In the genomic region with DNA sequence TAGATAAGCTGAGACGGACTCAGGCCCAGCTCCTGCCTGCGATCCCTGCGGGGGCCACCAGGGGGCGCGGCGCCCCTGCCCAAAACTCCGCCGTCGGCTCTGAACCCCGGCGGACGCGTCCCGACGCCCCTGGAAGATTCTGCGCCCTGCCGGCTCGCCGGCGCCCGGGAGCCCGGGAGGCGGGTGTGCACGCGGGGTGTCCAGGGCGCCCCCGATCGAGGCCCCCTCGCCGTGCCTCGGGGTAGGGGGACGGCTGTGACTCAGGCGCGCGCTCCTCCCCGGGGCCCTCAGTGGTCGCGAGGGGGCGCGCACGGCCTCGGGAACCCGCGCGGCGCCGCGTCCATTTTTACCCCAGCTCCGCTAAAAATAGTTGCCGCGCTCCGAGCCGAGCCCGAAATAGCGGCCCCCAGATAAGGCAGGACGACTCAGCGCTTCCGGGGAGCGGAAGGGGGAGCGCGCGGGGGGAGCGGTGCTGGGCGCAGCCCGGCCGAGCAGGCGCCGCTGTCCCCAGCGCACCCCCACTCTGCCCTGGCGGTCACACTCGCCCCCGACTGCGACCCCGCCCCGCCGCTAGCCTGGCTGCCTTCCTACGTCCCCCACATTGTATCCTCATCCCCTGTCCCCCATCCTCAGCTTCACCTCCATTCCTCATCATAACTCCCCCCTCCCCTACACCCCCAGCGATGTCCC, we compare ENCODE assay signal across 1 cellular context.
TF ChIP-seq lines count a peak whose summit lies in the region.

No MANE protein-coding gene starts in this region.

TF ChIP-seq in K562, 482 proteins besides CTCF, POLR2A, EP300 and RAD21 (continued from another document and continues in another):
- TF ChIP-seq, protein P1, sequence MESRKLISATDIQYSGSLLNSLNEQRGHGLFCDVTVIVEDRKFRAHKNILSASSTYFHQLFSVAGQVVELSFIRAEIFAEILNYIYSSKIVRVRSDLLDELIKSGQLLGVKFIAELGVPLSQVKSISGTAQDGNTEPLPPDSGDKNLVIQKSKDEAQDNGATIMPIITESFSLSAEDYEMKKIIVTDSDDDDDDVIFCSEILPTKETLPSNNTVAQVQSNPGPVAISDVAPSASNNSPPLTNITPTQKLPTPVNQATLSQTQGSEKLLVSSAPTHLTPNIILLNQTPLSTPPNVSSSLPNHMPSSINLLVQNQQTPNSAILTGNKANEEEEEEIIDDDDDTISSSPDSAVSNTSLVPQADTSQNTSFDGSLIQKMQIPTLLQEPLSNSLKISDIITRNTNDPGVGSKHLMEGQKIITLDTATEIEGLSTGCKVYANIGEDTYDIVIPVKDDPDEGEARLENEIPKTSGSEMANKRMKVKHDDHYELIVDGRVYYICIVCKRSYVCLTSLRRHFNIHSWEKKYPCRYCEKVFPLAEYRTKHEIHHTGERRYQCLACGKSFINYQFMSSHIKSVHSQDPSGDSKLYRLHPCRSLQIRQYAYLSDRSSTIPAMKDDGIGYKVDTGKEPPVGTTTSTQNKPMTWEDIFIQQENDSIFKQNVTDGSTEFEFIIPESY (CRISPR knock-in tag; IDR thresholded peaks at IDR 0.05), result no peak
- no peak for TF ChIP-seq LCOR (CRISPR knock-in tag; IDR thresholded peaks at IDR 0.05)
- peak; percentile 56 for TF ChIP-seq MYC (IDR thresholded peaks at IDR 0.05; ENCODE audit: low read depth, low read length)
- TF ChIP-seq MYC (CRISPR knock-in tag; IDR thresholded peaks at IDR 0.05; ENCODE audit: borderline replicate concordance, low read depth), result no peak
- TF ChIP-seq ZFP30 (CRISPR knock-in tag; IDR thresholded peaks at IDR 0.05; ENCODE audit: borderline replicate concordance), result no peak
- TF ChIP-seq, protein P2, sequence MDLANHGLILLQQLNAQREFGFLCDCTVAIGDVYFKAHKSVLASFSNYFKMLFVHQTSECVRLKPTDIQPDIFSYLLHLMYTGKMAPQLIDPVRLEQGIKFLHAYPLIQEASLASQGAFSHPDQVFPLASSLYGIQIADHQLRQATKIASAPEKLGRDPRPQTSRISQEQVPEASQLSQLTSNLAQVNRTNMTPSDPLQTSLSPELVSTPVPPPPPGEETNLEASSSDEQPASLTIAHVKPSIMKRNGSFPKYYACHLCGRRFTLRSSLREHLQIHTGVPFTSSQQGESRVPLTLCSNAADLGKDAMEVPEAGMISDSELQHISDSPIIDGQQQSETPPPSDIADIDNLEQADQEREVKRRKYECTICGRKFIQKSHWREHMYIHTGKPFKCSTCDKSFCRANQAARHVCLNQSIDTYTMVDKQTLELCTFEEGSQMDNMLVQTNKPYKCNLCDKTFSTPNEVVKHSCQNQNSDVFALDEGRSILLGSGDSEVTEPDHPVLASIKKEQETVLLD (IDR thresholded peaks at IDR 0.05), result no peak
- no peak for TF ChIP-seq NCOA4 (IDR thresholded peaks at IDR 0.05; ENCODE audit: partially characterized antibody)
- TF ChIP-seq ZZZ3 (IDR thresholded peaks at IDR 0.05), result no peak
- TF ChIP-seq, protein P3, sequence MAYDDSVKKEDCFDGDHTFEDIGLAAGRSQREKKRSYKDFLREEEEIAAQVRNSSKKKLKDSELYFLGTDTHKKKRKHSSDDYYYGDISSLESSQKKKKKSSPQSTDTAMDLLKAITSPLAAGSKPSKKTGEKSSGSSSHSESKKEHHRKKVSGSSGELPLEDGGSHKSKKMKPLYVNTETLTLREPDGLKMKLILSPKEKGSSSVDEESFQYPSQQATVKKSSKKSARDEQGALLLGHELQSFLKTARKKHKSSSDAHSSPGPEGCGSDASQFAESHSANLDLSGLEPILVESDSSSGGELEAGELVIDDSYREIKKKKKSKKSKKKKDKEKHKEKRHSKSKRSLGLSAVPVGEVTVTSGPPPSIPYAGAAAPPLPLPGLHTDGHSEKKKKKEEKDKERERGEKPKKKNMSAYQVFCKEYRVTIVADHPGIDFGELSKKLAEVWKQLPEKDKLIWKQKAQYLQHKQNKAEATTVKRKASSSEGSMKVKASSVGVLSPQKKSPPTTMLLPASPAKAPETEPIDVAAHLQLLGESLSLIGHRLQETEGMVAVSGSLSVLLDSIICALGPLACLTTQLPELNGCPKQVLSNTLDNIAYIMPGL (CRISPR knock-in tag; IDR thresholded peaks at IDR 0.05), result peak; percentile 97
- TF ChIP-seq PRMT5 (CRISPR knock-in tag; IDR thresholded peaks at IDR 0.05), result no peak
- TF ChIP-seq NFATC3 (IDR thresholded peaks at IDR 0.05), result no peak
- TF ChIP-seq ARID1B (IDR thresholded peaks at IDR 0.05), result peak; percentile 66
- TF ChIP-seq NR2C2 (CRISPR knock-in tag; IDR thresholded peaks at IDR 0.05), result peak; percentile 25; the same call in 1 of the 2 replicates
- peak; percentile 73 for TF ChIP-seq NR2C2 (tag; IDR thresholded peaks at IDR 0.05)
- TF ChIP-seq ADNP (tag; IDR thresholded peaks at IDR 0.05), result peak; percentile 6; the same call in 1 of the 2 replicates
- peak; percentile 100 for TF ChIP-seq MEF2A (IDR thresholded peaks at IDR 0.05; ENCODE audit: control insufficient read depth, low read depth, low read length)
- no peak for TF ChIP-seq ZNF311 (CRISPR knock-in tag; IDR thresholded peaks at IDR 0.05)
- TF ChIP-seq, protein P4, sequence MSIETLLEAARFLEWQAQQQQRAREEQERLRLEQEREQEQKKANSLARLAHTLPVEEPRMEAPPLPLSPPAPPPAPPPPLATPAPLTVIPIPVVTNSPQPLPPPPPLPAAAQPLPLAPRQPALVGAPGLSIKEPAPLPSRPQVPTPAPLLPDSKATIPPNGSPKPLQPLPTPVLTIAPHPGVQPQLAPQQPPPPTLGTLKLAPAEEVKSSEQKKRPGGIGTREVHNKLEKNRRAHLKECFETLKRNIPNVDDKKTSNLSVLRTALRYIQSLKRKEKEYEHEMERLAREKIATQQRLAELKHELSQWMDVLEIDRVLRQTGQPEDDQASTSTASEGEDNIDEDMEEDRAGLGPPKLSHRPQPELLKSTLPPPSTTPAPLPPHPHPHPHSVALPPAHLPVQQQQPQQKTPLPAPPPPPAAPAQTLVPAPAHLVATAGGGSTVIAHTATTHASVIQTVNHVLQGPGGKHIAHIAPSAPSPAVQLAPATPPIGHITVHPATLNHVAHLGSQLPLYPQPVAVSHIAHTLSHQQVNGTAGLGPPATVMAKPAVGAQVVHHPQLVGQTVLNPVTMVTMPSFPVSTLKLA (conservative IDR thresholded peaks at IDR 0.05), result peak; percentile 38 to 61; a peak in 2 of 4 replicates
- TF ChIP-seq ZNF143 (CRISPR knock-in tag; IDR thresholded peaks at IDR 0.05), result no peak
- no peak for TF ChIP-seq NFIX (CRISPR knock-in tag; IDR thresholded peaks at IDR 0.05; ENCODE audit: low read depth)
- no peak for TF ChIP-seq ZNF561 (CRISPR knock-in tag; conservative IDR thresholded peaks at IDR 0.05)
- peak; percentile 82 for TF ChIP-seq MYNN (IDR thresholded peaks at IDR 0.05)
- TF ChIP-seq MYNN (CRISPR knock-in tag; IDR thresholded peaks at IDR 0.05), result no peak
- TF ChIP-seq NRF1 (conservative IDR thresholded peaks at IDR 0.05 in 1 of 2, IDR thresholded peaks at IDR 0.05 in 1 of 2), result peak; percentile 83 to 85
- no peak for TF ChIP-seq ZNF347 (CRISPR knock-in tag; IDR thresholded peaks at IDR 0.05; ENCODE audit: low read depth)
- TF ChIP-seq, protein P5, sequence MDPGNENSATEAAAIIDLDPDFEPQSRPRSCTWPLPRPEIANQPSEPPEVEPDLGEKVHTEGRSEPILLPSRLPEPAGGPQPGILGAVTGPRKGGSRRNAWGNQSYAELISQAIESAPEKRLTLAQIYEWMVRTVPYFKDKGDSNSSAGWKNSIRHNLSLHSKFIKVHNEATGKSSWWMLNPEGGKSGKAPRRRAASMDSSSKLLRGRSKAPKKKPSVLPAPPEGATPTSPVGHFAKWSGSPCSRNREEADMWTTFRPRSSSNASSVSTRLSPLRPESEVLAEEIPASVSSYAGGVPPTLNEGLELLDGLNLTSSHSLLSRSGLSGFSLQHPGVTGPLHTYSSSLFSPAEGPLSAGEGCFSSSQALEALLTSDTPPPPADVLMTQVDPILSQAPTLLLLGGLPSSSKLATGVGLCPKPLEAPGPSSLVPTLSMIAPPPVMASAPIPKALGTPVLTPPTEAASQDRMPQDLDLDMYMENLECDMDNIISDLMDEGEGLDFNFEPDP (CRISPR knock-in tag; IDR thresholded peaks at IDR 0.05), result no peak
- no peak for TF ChIP-seq PHTF2 (CRISPR knock-in tag; IDR thresholded peaks at IDR 0.05)
- TF ChIP-seq HMGN3 (IDR thresholded peaks at IDR 0.05; ENCODE audit: borderline replicate concordance, extremely low read depth, insufficient read length, low read depth, low read length), result peak; percentile 100
- TF ChIP-seq CBX5 (IDR thresholded peaks at IDR 0.05; ENCODE audit: borderline replicate concordance, low read depth), result peak; percentile 41; the same call in 1 of the 2 replicates
- no peak for TF ChIP-seq CHD2 (IDR thresholded peaks at IDR 0.05; ENCODE audit: low read depth, low read length)
- no peak for TF ChIP-seq ATF1 (CRISPR knock-in tag; IDR thresholded peaks at IDR 0.05)
- TF ChIP-seq ATF1 (tag; IDR thresholded peaks at IDR 0.05), result peak; percentile 86
- TF ChIP-seq RB1 (IDR thresholded peaks at IDR 0.05; ENCODE audit: low read depth), result peak; percentile 97
- peak; percentile 74 for TF ChIP-seq SOX6 (IDR thresholded peaks at IDR 0.05)
- peak; percentile 26 for TF ChIP-seq DACH1 (IDR thresholded peaks at IDR 0.05; ENCODE audit: partially characterized antibody)
- no peak for TF ChIP-seq MCM5 (IDR thresholded peaks at IDR 0.05; ENCODE audit: low read depth)
- peak; percentile 86 to 90 for TF ChIP-seq NONO (IDR thresholded peaks at IDR 0.05; ENCODE audit: low read depth in 2 of 2, low read length in 1 of 2)
- TF ChIP-seq STAG1 (CRISPR knock-in tag; IDR thresholded peaks at IDR 0.05; ENCODE audit: borderline replicate concordance), result peak; percentile 42; the same call in 1 of the 2 replicates
- peak; percentile 80 for TF ChIP-seq ZNF584 (CRISPR knock-in tag; IDR thresholded peaks at IDR 0.05; ENCODE audit: low read depth)
- no peak for TF ChIP-seq ZSCAN29 (IDR thresholded peaks at IDR 0.05)
- no peak for TF ChIP-seq ZNF146 (CRISPR knock-in tag; IDR thresholded peaks at IDR 0.05; ENCODE audit: unreplicated experiment)
- peak; percentile 99 for TF ChIP-seq ETV1 (tag; conservative IDR thresholded peaks at IDR 0.05; ENCODE audit: low read depth)
- no peak for TF ChIP-seq STAT5A (IDR thresholded peaks at IDR 0.05; ENCODE audit: borderline replicate concordance, low read length)
- TF ChIP-seq, protein P6, sequence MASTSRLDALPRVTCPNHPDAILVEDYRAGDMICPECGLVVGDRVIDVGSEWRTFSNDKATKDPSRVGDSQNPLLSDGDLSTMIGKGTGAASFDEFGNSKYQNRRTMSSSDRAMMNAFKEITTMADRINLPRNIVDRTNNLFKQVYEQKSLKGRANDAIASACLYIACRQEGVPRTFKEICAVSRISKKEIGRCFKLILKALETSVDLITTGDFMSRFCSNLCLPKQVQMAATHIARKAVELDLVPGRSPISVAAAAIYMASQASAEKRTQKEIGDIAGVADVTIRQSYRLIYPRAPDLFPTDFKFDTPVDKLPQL (IDR thresholded peaks at IDR 0.05; ENCODE audit: extremely low read depth, insufficient read length), result no peak
- TF ChIP-seq ZNF79 (CRISPR knock-in tag; IDR thresholded peaks at IDR 0.05; ENCODE audit: low read depth), result no peak
- no peak for TF ChIP-seq FOS (IDR thresholded peaks at IDR 0.05; ENCODE audit: extremely low read depth, insufficient read length)
- TF ChIP-seq, protein P7, sequence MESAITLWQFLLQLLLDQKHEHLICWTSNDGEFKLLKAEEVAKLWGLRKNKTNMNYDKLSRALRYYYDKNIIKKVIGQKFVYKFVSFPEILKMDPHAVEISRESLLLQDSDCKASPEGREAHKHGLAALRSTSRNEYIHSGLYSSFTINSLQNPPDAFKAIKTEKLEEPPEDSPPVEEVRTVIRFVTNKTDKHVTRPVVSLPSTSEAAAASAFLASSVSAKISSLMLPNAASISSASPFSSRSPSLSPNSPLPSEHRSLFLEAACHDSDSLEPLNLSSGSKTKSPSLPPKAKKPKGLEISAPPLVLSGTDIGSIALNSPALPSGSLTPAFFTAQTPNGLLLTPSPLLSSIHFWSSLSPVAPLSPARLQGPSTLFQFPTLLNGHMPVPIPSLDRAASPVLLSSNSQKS (CRISPR knock-in tag; IDR thresholded peaks at IDR 0.05), result no peak
- no peak for TF ChIP-seq NR1H2 (CRISPR knock-in tag; IDR thresholded peaks at IDR 0.05)
- TF ChIP-seq, protein P8, sequence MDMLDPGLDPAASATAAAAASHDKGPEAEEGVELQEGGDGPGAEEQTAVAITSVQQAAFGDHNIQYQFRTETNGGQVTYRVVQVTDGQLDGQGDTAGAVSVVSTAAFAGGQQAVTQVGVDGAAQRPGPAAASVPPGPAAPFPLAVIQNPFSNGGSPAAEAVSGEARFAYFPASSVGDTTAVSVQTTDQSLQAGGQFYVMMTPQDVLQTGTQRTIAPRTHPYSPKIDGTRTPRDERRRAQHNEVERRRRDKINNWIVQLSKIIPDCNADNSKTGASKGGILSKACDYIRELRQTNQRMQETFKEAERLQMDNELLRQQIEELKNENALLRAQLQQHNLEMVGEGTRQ (CRISPR knock-in tag; IDR thresholded peaks at IDR 0.05), result no peak
- no peak for TF ChIP-seq NR2C1 (IDR thresholded peaks at IDR 0.05)
- TF ChIP-seq NR2C1 (tag; IDR thresholded peaks at IDR 0.05), result no peak
- TF ChIP-seq HNRNPK (IDR thresholded peaks at IDR 0.05; ENCODE audit: low read depth, low read length, poor library complexity, severe bottlenecking), result peak; percentile 50
- TF ChIP-seq ZNF316 (IDR thresholded peaks at IDR 0.05), result peak; percentile 71
- TF ChIP-seq CHD1 (IDR thresholded peaks at IDR 0.05; ENCODE audit: low read length), result no peak
- TF ChIP-seq FOXK2 (conservative IDR thresholded peaks at IDR 0.05 in 1 of 2, IDR thresholded peaks at IDR 0.05 in 1 of 2; ENCODE audit: low read depth in 2 of 2), result no peak
- TF ChIP-seq ZNF589 (CRISPR knock-in tag; IDR thresholded peaks at IDR 0.05; ENCODE audit: low read depth), result no peak
- TF ChIP-seq LARP7 (IDR thresholded peaks at IDR 0.05), result no peak
- TF ChIP-seq MXI1 (IDR thresholded peaks at IDR 0.05; ENCODE audit: low read depth, low read length), result no peak
- TF ChIP-seq CHD4 (IDR thresholded peaks at IDR 0.05; ENCODE audit: insufficient read depth, insufficient replicate concordance, low read depth, low read length, poor library complexity, severe bottlenecking), result no peak
- TF ChIP-seq SMARCB1 (IDR thresholded peaks at IDR 0.05; ENCODE audit: insufficient read length, low read depth), result no peak
- TF ChIP-seq, protein P9, sequence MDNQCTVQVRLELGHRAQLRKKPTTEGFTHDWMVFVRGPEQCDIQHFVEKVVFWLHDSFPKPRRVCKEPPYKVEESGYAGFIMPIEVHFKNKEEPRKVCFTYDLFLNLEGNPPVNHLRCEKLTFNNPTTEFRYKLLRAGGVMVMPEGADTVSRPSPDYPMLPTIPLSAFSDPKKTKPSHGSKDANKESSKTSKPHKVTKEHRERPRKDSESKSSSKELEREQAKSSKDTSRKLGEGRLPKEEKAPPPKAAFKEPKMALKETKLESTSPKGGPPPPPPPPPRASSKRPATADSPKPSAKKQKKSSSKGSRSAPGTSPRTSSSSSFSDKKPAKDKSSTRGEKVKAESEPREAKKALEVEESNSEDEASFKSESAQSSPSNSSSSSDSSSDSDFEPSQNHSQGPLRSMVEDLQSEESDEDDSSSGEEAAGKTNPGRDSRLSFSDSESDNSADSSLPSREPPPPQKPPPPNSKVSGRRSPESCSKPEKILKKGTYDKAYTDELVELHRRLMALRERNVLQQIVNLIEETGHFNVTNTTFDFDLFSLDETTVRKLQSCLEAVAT (IDR thresholded peaks at IDR 0.05), result no peak
